ENCODE assay signal across 27 cellular contexts in genomic region chr3:100467133-100467532, GRCh38. TPM values are rescaled to one million over a fixed set of nuclear protein-coding genes. Genes with fewer than 3 reads are reported as not detected.
A peak's percentile ranks its signal among the peaks of the same experiment; 100 is the strongest.
DNase-seq lines count a peak whose midpoint lies in the region; ATAC-seq, FAIRE-seq and TF ChIP-seq lines count a peak whose summit lies in the region.
"Had no signal": no experiment of that assay in that cellular context is flagged by ENCODE, and none has a peak within 500 bp of the region (broad histone marks: within the 10 kb centered on the region; RNA-seq: fewer than 3 reads in every experiment).

No MANE protein-coding gene starts in this region.

- H2AFZ ChIP-seq in HepG2 (ENCODE audit: low read length) (no peak overlapping the region), PC-9 (no peak overlapping the region), PC-3 (ENCODE audit: low read length) (no peak overlapping the region)

- TF ChIP-seq CTCF in HepG2 (CRISPR knock-in tag; IDR thresholded peaks at IDR 0.05) (no peak), right lobe of liver (IDR thresholded peaks at IDR 0.05) (no peak), GM13977 (IDR thresholded peaks at IDR 0.05; ENCODE audit: extremely low read depth, insufficient read depth, missing control alignments) (no peak), bronchial epithelial cell (IDR thresholded peaks at IDR 0.05; ENCODE audit: insufficient read depth, low read length, severe bottlenecking) (no peak), neutrophil (IDR thresholded peaks at IDR 0.05) (no peak), PC-9 (conservative IDR thresholded peaks at IDR 0.05) (no peak), PC-3 (conservative IDR thresholded peaks at IDR 0.05; ENCODE audit: low read depth, low read length) (no peak)

- H3K9me2 ChIP-seq in PC-9 (ENCODE audit: insufficient read depth) = no peaks in the 10 kb centered on the region
- no peaks in the 10 kb centered on the region for H3K9me2 ChIP-seq in PC-3 (replicated peaks; ENCODE audit: low read length)

- H4K20me1 ChIP-seq in HepG2 (ENCODE audit: insufficient read depth, low read length) (no peaks in the 10 kb centered on the region), PC-9 (ENCODE audit: insufficient read depth) (no peaks in the 10 kb centered on the region), PC-3 (ENCODE audit: low read length) (no peaks in the 10 kb centered on the region)
- H4K20me1 ChIP-seq: BLaER1 had no signal

- H3K79me2 ChIP-seq in HepG2 (ENCODE audit: insufficient read depth, low read length) (no peaks in the 10 kb centered on the region), PC-9 (ENCODE audit: low read depth) (no peaks in the 10 kb centered on the region), PC-3 (ENCODE audit: low read length) (no peaks in the 10 kb centered on the region)

- TF ChIP-seq EP300 in HepG2 (IDR thresholded peaks at IDR 0.05; ENCODE audit: low read depth in 2 of 2, low read length in 2 of 2) = no peak
- no peak for TF ChIP-seq EP300 in HepG2 (CRISPR knock-in tag; IDR thresholded peaks at IDR 0.05; ENCODE audit: borderline replicate concordance)

- H3K4me3 Mint-ChIP-seq in activated naive CD8-positive, alpha-beta T cell treated with anti-CD3 and anti-CD28 coated beads for 36 hours = no peak overlapping the region
- H3K4me3 Mint-ChIP-seq: CD4-positive, CD25-positive, alpha-beta regulatory T cell had no signal

- POLR2A ChIA-PET in HepG2 (lab: Yijun Ruan, JAX) (no interaction called here), PC-9 (lab: Charles Lee; ENCODE audit: unreplicated experiment) (no interaction called here), PC-3 (lab: Charles Lee; ENCODE audit: unreplicated experiment) (no interaction called here)

- no peak for TF ChIP-seq RAD21 in HepG2 (CRISPR knock-in tag; IDR thresholded peaks at IDR 0.05)

- H3K9me3 ChIP-seq in HepG2 (ENCODE audit: low read length) = peaks cover 25% of the 10 kb centered on the region
- peaks cover 0 to 5% (median 0%) of the 10 kb centered on the region in 4 donors for H3K9me3 ChIP-seq in right lobe of liver
- no peaks in the 10 kb centered on the region for H3K9me3 ChIP-seq in neutrophil
- H3K9me3 ChIP-seq in PC-9 (ENCODE audit: insufficient read depth, low read depth) = peaks cover 4% of the 10 kb centered on the region; the same call in 1 of the 2 replicates
- H3K9me3 ChIP-seq in PC-3 (ENCODE audit: low read length) = peaks cover 15% of the 10 kb centered on the region
- H3K9me3 ChIP-seq: A549, BE2C had no signal

- intact Hi-C loops in HepG2 (cut with micrococcal nuclease; ENCODE audit: unreplicated experiment) = no loop called here
- intact Hi-C loops in right lobe of liver (cut with DNase I) = loop anchor here in 1 of 2 donors (10.0 kb wide), 1 partner anchor 118 kb away; no protein-coding TSS in a partner anchor
- intact Hi-C loops in PC-9 (cut with micrococcal nuclease; ENCODE audit: unreplicated experiment) = no loop called here
- intact Hi-C loops in PC-3 (cut with micrococcal nuclease) = loop anchor here (10.0 kb wide), 1 partner anchor 632 kb away; no protein-coding TSS in a partner anchor

- H3K27ac Mint-ChIP-seq in activated naive CD8-positive, alpha-beta T cell treated with anti-CD3 and anti-CD28 coated beads for 36 hours = no peak overlapping the region
- H3K27ac Mint-ChIP-seq: CD4-positive, alpha-beta memory T cell had no signal

- H3K4me1 Mint-ChIP-seq in activated naive CD8-positive, alpha-beta T cell treated with anti-CD3 and anti-CD28 coated beads for 36 hours = peaks cover 3% of the 10 kb centered on the region

- no peaks in the 10 kb centered on the region for H3K27me3 Mint-ChIP-seq in activated naive CD8-positive, alpha-beta T cell treated with anti-CD3 and anti-CD28 coated beads for 36 hours
- H3K27me3 Mint-ChIP-seq: CD4-positive, alpha-beta memory T cell; CD8-positive, alpha-beta memory T cell had no signal

- H3K4me1 ChIP-seq in HepG2 (ENCODE audit: insufficient read depth, low read length) (no peaks in the 10 kb centered on the region), right lobe of liver (no peaks in the 10 kb centered on the region), neutrophil (ENCODE audit: control insufficient read depth in 1 of 2, insufficient read depth in 1 of 2, low read depth in 1 of 2, low read length in 1 of 2) (peaks cover 18 to 20% of the 10 kb centered on the region in 2 experiments), PC-9 (replicated peaks; ENCODE audit: insufficient read depth) (no peaks in the 10 kb centered on the region), PC-3 (ENCODE audit: insufficient read depth, low read length) (peaks cover 11% of the 10 kb centered on the region)
- H3K4me1 ChIP-seq: A549, BE2C, BLaER1 had no signal

- H3K27ac ChIP-seq in HepG2 (ENCODE audit: extremely low read length, insufficient read depth, low read length) (no peak overlapping the region), right lobe of liver (no peak overlapping the region), neutrophil (peak overlapping the region; percentile 80), PC-9 (no peak overlapping the region), PC-3 (ENCODE audit: low read length) (no peak overlapping the region)
- H3K27ac ChIP-seq: 22Rv1, A549, BLaER1 had no signal

- no peaks in the 10 kb centered on the region for H3K36me3 Mint-ChIP-seq in activated naive CD8-positive, alpha-beta T cell treated with anti-CD3 and anti-CD28 coated beads for 36 hours

- TF ChIP-seq POLR2A in HepG2 (IDR thresholded peaks at IDR 0.05; ENCODE audit: insufficient read depth in 1 of 2, low read depth in 2 of 2, low read length in 2 of 2) (no peak), right lobe of liver (IDR thresholded peaks at IDR 0.05) (no peak)

- no peaks in the 10 kb centered on the region for H3K27me3 ChIP-seq in HepG2 (ENCODE audit: control insufficient read depth in 1 of 2, insufficient read depth in 2 of 2, low read length in 2 of 2)
- H3K27me3 ChIP-seq in right lobe of liver = no peaks in the 10 kb centered on the region
- no peaks in the 10 kb centered on the region for H3K27me3 ChIP-seq in bronchial epithelial cell (ENCODE audit: control insufficient read depth, insufficient read depth, low read length)
- no peaks in the 10 kb centered on the region for H3K27me3 ChIP-seq in neutrophil
- H3K27me3 ChIP-seq in PC-9 (ENCODE audit: insufficient read depth, low read depth) = no peaks in the 10 kb centered on the region
- H3K27me3 ChIP-seq in PC-3 (ENCODE audit: low read length) = no peaks in the 10 kb centered on the region
- H3K27me3 ChIP-seq: BLaER1 had no signal

- H3K9me3 Mint-ChIP-seq in activated naive CD8-positive, alpha-beta T cell treated with anti-CD3 and anti-CD28 coated beads for 36 hours = peaks cover 9% of the 10 kb centered on the region

- no peak for ATAC-seq in HepG2
- ATAC-seq in right lobe of liver = no peak
- no peak for ATAC-seq in PC-3
- ATAC-seq: A549 had no signal

- 50% methylated on average over 1 of the region's 1 CpG for WGBS in HepG2 (ENCODE audit: low lambda C conversion rate)
- WGBS in right lobe of liver (ENCODE audit: insufficient coverage, low coverage, low lambda C conversion rate, missing lambda C conversion rate) = no CpG with 5 or more reads among the region's 1 CpG

- in situ Hi-C loops in HepG2 (cut with HindIII; ENCODE audit: extremely low pct_ligation_motif_present, low pct_unique_long_range_greater_than_20kb) (loop anchor here (25.0 kb wide), 1 partner anchor 245 kb away; the partner anchor contains the start of gene TFG), GM13977 (cut with MboI; ENCODE audit: low pct_unique_long_range_greater_than_20kb, low sequenced_read_pairs, unreplicated experiment) (no loop called here)

- CTCF ChIA-PET in HepG2 (lab: Yijun Ruan, JAX; ENCODE audit: low intra/inter-chr PET ratio, low total read pairs) = no interaction called here
- CTCF ChIA-PET in PC-9 (lab: Charles Lee) = no interaction called here
- CTCF ChIA-PET in PC-3 (lab: Charles Lee) = no interaction called here

- H3K4me3 ChIP-seq in HepG2 (replicated peaks in 1 of 3; ENCODE audit: insufficient read depth in 1 of 3, low read depth in 2 of 3, low read length in 3 of 3) (no peak overlapping the region), right lobe of liver (no peak overlapping the region), bronchial epithelial cell (ENCODE audit: low read depth, low read length) (no peak overlapping the region), neutrophil (ENCODE audit: low read depth in 1 of 2, low read length in 1 of 2) (no peak overlapping the region), PC-9 (no peak overlapping the region), PC-3 (ENCODE audit: low read length) (no peak overlapping the region)
- H3K4me3 ChIP-seq: A549, BLaER1 had no signal

- H3K36me3 ChIP-seq in HepG2 (replicated peaks in 1 of 2; ENCODE audit: control insufficient read depth in 1 of 2, insufficient read depth in 2 of 2, low read length in 2 of 2) (no peaks in the 10 kb centered on the region), right lobe of liver (no peaks in the 10 kb centered on the region), bronchial epithelial cell (ENCODE audit: control insufficient read depth, insufficient read depth, low read length) (no peaks in the 10 kb centered on the region), neutrophil (no peaks in the 10 kb centered on the region), PC-9 (ENCODE audit: low read depth) (no peaks in the 10 kb centered on the region), PC-3 (ENCODE audit: low read depth, low read length) (no peaks in the 10 kb centered on the region)
- H3K36me3 ChIP-seq: BE2C, BLaER1 had no signal

- no peak for FAIRE-seq in HepG2 (lab: Jason Lieb, UNC)
- FAIRE-seq in bronchial epithelial cell (lab: Jason Lieb, UNC) = peak; percentile 18
- FAIRE-seq: A549, GM12878, GM12892 had no signal

- BruUV-seq in HepG2 (replicated peaks; lab: Mats Ljungman, UMichigan) (no TSS peak), PC-9 (replicated peaks; lab: Mats Ljungman, UMichigan) (no TSS peak), PC-3 (replicated peaks; lab: Mats Ljungman, UMichigan) (no TSS peak)

- H3K9ac ChIP-seq in HepG2 (ENCODE audit: insufficient read depth, low read depth, low read length) = no peak overlapping the region
- H3K9ac ChIP-seq in PC-3 (ENCODE audit: low read length) = no peak overlapping the region
- H3K9ac ChIP-seq: BLaER1 had no signal

- H3F3A ChIP-seq in PC-9 (ENCODE audit: insufficient read depth, low read depth) = no peaks in the 10 kb centered on the region
- H3F3A ChIP-seq in PC-3 (ENCODE audit: low read length, unreplicated experiment) = no peaks in the 10 kb centered on the region

- DNase-seq in HepG2 (ENCODE audit: low spot score) (no peak), right lobe of liver (no peak), GM13977 (ENCODE audit: low spot score) (peak; percentile 0), bronchial epithelial cell (ENCODE audit: low read depth) (no peak), PC-9 (no peak), PC-3 (no peak)
- no peak for DNase-seq in activated naive CD8-positive, alpha-beta T cell treated with anti-CD3 and anti-CD28 coated beads for 36 hours
- DNase-seq: ACHN; BE2C; C1 segment of cervical spinal cord; CD4-positive, alpha-beta memory T cell; CD4-positive, CD25-positive, alpha-beta regulatory T cell; CD8-positive, alpha-beta memory T cell; COR-L47; DMS 273 treated with DMSO at 0.1 percent for 48 hours; DMS153; DMS53; DMS79; DND-41; EL; GDM1 had no signal

- H3K4me2 ChIP-seq in HepG2 (ENCODE audit: low read depth, low read length) (no peak overlapping the region), PC-9 (no peak overlapping the region), PC-3 (ENCODE audit: low read length) (no peak overlapping the region)
- H3K4me2 ChIP-seq: A549, BLaER1 had no signal

RNA-seq across cellular contexts. Expression of gene TMEM45A, which starts 25.3 kb away (rescaled TPM):
- total RNA-seq in HepG2 (2016; rRNA removed; fragmentation: Illumina TruSeq; extraction: Trizol) (11.7 and 14.8 TPM in 2 replicates), right lobe of liver (100 to 1,000 TPM in 1 of 6 experiments, 10 to 100 TPM in 5; 47.9 to 189 (median 54.2) TPM), bronchial epithelial cell (6.5 and 6.8 TPM in 2 replicates), PC-9 (2021) (21.6 and 31.1 TPM in 2 replicates), PC-3 (2014; rRNA removed) (7.6 and 9.4 TPM in 2 replicates)
- 12.3 and 13.1 TPM in 2 replicates for total RNA-seq in HepG2 (2016; cell fraction: cytosol; rRNA removed; fragmentation: Illumina TruSeq; extraction: Trizol; ENCODE audit: low read depth)
- 14.9 and 15.7 TPM in 2 replicates for total RNA-seq in HepG2 (2016; cell fraction: insoluble cytoplasmic fraction; rRNA removed; fragmentation: Illumina TruSeq; extraction: Trizol)
- total RNA-seq in HepG2 (2016; cell fraction: membrane; rRNA removed; fragmentation: Illumina TruSeq; extraction: Trizol) = 15.8 and 19.0 TPM in 2 replicates
- total RNA-seq in HepG2 (2016; cell fraction: nucleus; rRNA removed; fragmentation: Illumina TruSeq; extraction: Trizol) = 10.6 and 12.1 TPM in 2 replicates
- polyA plus RNA-seq in HepG2 (2011; rRNA removed) = 22.7 and 38.5 TPM in 2 replicates
- 20.6 and 27.2 TPM in 2 replicates for polyA plus RNA-seq in HepG2 (2011; cell fraction: cytosol; rRNA removed)
- 5.3 and 7.0 TPM in 2 replicates for polyA plus RNA-seq in HepG2 (2011; cell fraction: nucleus; rRNA removed)
- polyA plus RNA-seq in HepG2 (2012) = 18.8 and 51.5 TPM in 2 replicates
- 12.8 and 17.6 TPM in 2 replicates for polyA plus RNA-seq in HepG2 (2016; cell fraction: cytosol; fragmentation: Illumina TruSeq; extraction: Trizol; ENCODE audit: low read depth)
- 11.9 and 14.7 TPM in 2 replicates for polyA plus RNA-seq in HepG2 (2016; cell fraction: insoluble cytoplasmic fraction; fragmentation: Illumina TruSeq; extraction: Trizol; ENCODE audit: low read depth)
- polyA plus RNA-seq in HepG2 (2016; cell fraction: membrane; fragmentation: Illumina TruSeq; extraction: Trizol; ENCODE audit: low read depth) = 13.4 and 20.3 TPM in 2 replicates
- polyA plus RNA-seq in HepG2 (2016; cell fraction: nucleus; fragmentation: Illumina TruSeq; extraction: Trizol; ENCODE audit: insufficient read depth, low read depth) = 11.9 and 14.7 TPM in 2 replicates
- 10.5 and 24.5 TPM in 2 replicates for polyA minus RNA-seq in HepG2 (2011; rRNA and poly(A)+ RNA removed; ENCODE audit: low replicate concordance)
- 9.0 and 12.6 TPM in 2 replicates for polyA minus RNA-seq in HepG2 (2011; cell fraction: cytosol; rRNA and poly(A)+ RNA removed)
- 9.8 and 13.3 TPM in 2 replicates for polyA minus RNA-seq in HepG2 (2011; cell fraction: nucleus; rRNA and poly(A)+ RNA removed)
- 1 to 10 TPM; 3.0 to 3.2 TPM for total RNA-seq in activated naive CD8-positive, alpha-beta T cell treated with anti-CD3 and anti-CD28 coated beads for 36 hours
- polyA plus RNA-seq: CD4-positive, alpha-beta memory T cell; CD4-positive, CD25-positive, alpha-beta regulatory T cell; CD8-positive, alpha-beta memory T cell had no signal
